ENCODE assay signal across 1 cellular context in genomic region chr17:57109393-57110151, GRCh38.
TF ChIP-seq lines count a peak whose summit lies in the region.

No MANE protein-coding gene starts in this region.

TF ChIP-seq in liver, 16 proteins besides CTCF, POLR2A, EP300 and RAD21 (continued from another document):
- TF ChIP-seq ZBTB33 (IDR thresholded peaks at IDR 0.05) (no peak), ATF3 (IDR thresholded peaks at IDR 0.05) (no peak), JUND (IDR thresholded peaks at IDR 0.05) (peak in 1 of 2 donors; percentile 73)
TF ChIP-seq in liver: peak in this region for 10.
